In the genomic region with DNA sequence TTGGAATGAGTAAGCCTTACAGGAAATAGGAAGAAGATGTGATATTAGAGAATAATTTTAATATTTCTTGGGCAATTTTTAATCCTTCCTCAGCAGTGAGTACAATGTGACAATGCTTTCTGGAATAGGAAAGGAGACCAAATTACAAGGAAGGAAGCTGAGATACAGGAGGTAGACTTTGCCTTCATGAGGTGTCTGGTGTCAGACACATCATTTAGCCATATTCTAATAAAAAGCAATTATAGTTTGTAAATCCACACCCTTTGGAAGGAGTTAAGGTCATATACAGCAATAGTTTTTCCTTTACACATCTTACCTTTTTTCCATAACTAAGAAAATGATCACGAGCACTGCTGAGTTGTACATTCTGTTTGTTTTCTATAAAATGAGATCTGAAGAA, we compare ENCODE assay signal across 29 cellular contexts.
A peak's percentile ranks its signal among the peaks of the same experiment; 100 is the strongest.
DNase-seq lines count a peak whose midpoint lies in the region; ATAC-seq and TF ChIP-seq lines count a peak whose summit lies in the region.
"Had no signal": no experiment of that assay in that cellular context is flagged by ENCODE, and none has a peak within 500 bp of the region (broad histone marks: within the 10 kb centered on the region; RNA-seq: fewer than 3 reads in every experiment).

No MANE protein-coding gene starts in this region.

- no peak overlapping the region for H2AK5ac ChIP-seq in mesenchymal stem cell (ENCODE audit: low read length, severe bottlenecking)

- H3K79me1 ChIP-seq in mesenchymal stem cell (replicated peaks; ENCODE audit: low read length, poor library complexity, severe bottlenecking) = no peaks in the 10 kb centered on the region

- intact Hi-C loops in left colon (cut with DNase I, micrococcal nuclease) = no loop called here
- intact Hi-C loops in mucosa of descending colon (cut with DNase I, micrococcal nuclease) = no loop called here

- H3K18ac ChIP-seq in mesenchymal stem cell (ENCODE audit: low read depth in 1 of 2, low read length in 2 of 2) = no peak overlapping the region

- WGBS in mesenchymal stem cell = no CpG with 5 or more reads among the region's 1 CpG

- ATAC-seq in left colon (peak; percentile 89), mucosa of descending colon (peak; percentile 84)
- ATAC-seq: A549; CD8-positive, alpha-beta T cell had no signal

- no peak overlapping the region for H3K27ac ChIP-seq in mesenchymal stem cell (ENCODE audit: low read length, poor library complexity, severe bottlenecking)
- H3K27ac ChIP-seq: 22Rv1; A549; BLaER1; BLaER1 treated with 17β-estradiol and CSF1 and Interleukin-3, amounts not matched to agents 10 nM and 100 nM; C4-2B had no signal

- no peak overlapping the region for H3K14ac ChIP-seq in mesenchymal stem cell (ENCODE audit: low read length in 2 of 2)

- H3K4me3 ChIP-seq in mucosa of descending colon (no peak overlapping the region), mesenchymal stem cell (ENCODE audit: insufficient read depth in 1 of 2, low read depth in 1 of 2, low read length in 2 of 2) (no peak overlapping the region)
- H3K4me3 ChIP-seq: A549; BLaER1; BLaER1 treated with 17β-estradiol and CSF1 and Interleukin-3, amounts not matched to agents 10 nM and 100 nM had no signal

- H4K8ac ChIP-seq in mesenchymal stem cell (ENCODE audit: low read length) = no peak overlapping the region

- H3K4ac ChIP-seq in mesenchymal stem cell (ENCODE audit: low read depth in 1 of 2, low read length in 2 of 2) = no peak overlapping the region

- DNase-seq in left colon (no peak), mucosa of descending colon (no peak), T-helper 1 cell (no peak), mesenchymal stem cell (no peak)
- DNase-seq: 8988T; ACHN; AML-193; BE2C; C1 segment of cervical spinal cord; Caco-2; Calu3; CD4-positive, alpha-beta memory T cell; CD4-positive, alpha-beta T cell; CD4-positive, CD25-positive, alpha-beta regulatory T cell; CD8-positive, alpha-beta memory T cell; CD8-positive, alpha-beta T cell; COR-L47; DMS 273 treated with DMSO at 0.1 percent for 48 hours; DMS153; DMS53; DMS79; DMS79 treated with DMSO at 0.1 percent for 48 hours; DND-41; EL had no signal

- no peak overlapping the region for H2BK15ac ChIP-seq in mesenchymal stem cell (ENCODE audit: low read depth, poor library complexity, severe bottlenecking)

- H2AFZ ChIP-seq in mesenchymal stem cell (ENCODE audit: low read depth, low read length) = no peak overlapping the region

- no peaks in the 10 kb centered on the region for H3K4me1 ChIP-seq in mucosa of descending colon (ENCODE audit: low read depth)
- H3K4me1 ChIP-seq in mesenchymal stem cell (ENCODE audit: control insufficient read depth, insufficient read depth, low read depth, low read length) = no peaks in the 10 kb centered on the region
- H3K4me1 ChIP-seq: A549; BE2C; BLaER1; BLaER1 treated with 17β-estradiol and CSF1 and Interleukin-3, amounts not matched to agents 10 nM and 100 nM; Caco-2 had no signal

- H3K9ac ChIP-seq in mesenchymal stem cell (ENCODE audit: low read length) = no peak overlapping the region
- H3K9ac ChIP-seq: BLaER1; BLaER1 treated with 17β-estradiol and CSF1 and Interleukin-3, amounts not matched to agents 10 nM and 100 nM had no signal

- H2BK5ac ChIP-seq in mesenchymal stem cell (ENCODE audit: low read depth, low read length, poor library complexity, severe bottlenecking) = no peak overlapping the region

- H4K91ac ChIP-seq in mesenchymal stem cell (ENCODE audit: low read length) = no peak overlapping the region

- H2BK12ac ChIP-seq in mesenchymal stem cell (ENCODE audit: low read length in 2 of 2) = no peak overlapping the region

- H3K27me3 ChIP-seq in mesenchymal stem cell (ENCODE audit: control insufficient read depth in 1 of 2, insufficient read depth in 1 of 2, low read length in 2 of 2) = no peaks in the 10 kb centered on the region
- H3K27me3 ChIP-seq: BLaER1; BLaER1 treated with 17β-estradiol and CSF1 and Interleukin-3, amounts not matched to agents 10 nM and 100 nM had no signal

- H3K36me3 ChIP-seq in mucosa of descending colon (ENCODE audit: low read depth) = no peaks in the 10 kb centered on the region
- no peaks in the 10 kb centered on the region for H3K36me3 ChIP-seq in mesenchymal stem cell (ENCODE audit: control insufficient read depth in 1 of 2, insufficient read depth in 2 of 2, low read depth in 1 of 2, low read length in 2 of 2)
- H3K36me3 ChIP-seq: BE2C; BLaER1; BLaER1 treated with 17β-estradiol and CSF1 and Interleukin-3, amounts not matched to agents 10 nM and 100 nM had no signal

- H2BK120ac ChIP-seq in mesenchymal stem cell (ENCODE audit: low read depth, low read length) = no peak overlapping the region

- H3K9me3 ChIP-seq in mucosa of descending colon (no peaks in the 10 kb centered on the region), mesenchymal stem cell (ENCODE audit: control insufficient read depth, low read length) (no peaks in the 10 kb centered on the region)
- H3K9me3 ChIP-seq: A549, BE2C, BLaER1, Caco-2 had no signal

- no peak for TF ChIP-seq CTCF in mucosa of descending colon (IDR thresholded peaks at IDR 0.05)

- no peak overlapping the region for H3K4me2 ChIP-seq in mesenchymal stem cell (ENCODE audit: low read length, poor library complexity, severe bottlenecking)
- H3K4me2 ChIP-seq: A549; BLaER1; BLaER1 treated with 17β-estradiol and CSF1 and Interleukin-3, amounts not matched to agents 10 nM and 100 nM had no signal

- H3K23ac ChIP-seq in mesenchymal stem cell (ENCODE audit: low read length in 2 of 2) = no peak overlapping the region
